In the genomic region with DNA sequence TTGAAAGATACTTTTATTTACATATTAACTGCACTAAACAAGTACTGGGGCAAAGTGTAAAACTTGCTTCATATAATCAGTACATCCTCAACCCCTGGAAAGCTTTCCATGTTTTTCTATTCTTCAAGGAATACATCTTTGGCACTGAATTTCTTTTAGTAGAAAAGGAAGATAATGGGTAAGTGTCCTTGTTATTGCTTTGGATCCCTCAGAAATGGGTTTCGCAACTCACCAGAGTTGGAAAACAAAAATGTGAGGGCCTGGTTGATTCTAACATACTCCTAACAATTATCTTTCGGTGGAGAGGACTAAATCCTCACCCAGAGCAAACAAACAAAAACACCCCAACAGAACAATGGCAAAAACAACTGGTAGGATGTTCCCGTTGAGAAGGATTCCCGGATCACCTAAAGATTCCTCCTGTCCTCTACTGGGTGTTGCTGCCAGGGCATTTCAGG, we compare ENCODE assay signal across 1 cellular context.
TF ChIP-seq lines count a peak whose summit lies in the region.

No MANE protein-coding gene starts in this region.

TF ChIP-seq in HepG2, 621 proteins besides CTCF, POLR2A, EP300 and RAD21 (continued from another document):
- TF ChIP-seq, protein P1, sequence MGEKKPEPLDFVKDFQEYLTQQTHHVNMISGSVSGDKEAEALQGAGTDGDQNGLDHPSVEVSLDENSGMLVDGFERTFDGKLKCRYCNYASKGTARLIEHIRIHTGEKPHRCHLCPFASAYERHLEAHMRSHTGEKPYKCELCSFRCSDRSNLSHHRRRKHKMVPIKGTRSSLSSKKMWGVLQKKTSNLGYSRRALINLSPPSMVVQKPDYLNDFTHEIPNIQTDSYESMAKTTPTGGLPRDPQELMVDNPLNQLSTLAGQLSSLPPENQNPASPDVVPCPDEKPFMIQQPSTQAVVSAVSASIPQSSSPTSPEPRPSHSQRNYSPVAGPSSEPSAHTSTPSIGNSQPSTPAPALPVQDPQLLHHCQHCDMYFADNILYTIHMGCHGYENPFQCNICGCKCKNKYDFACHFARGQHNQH (CRISPR knock-in tag; IDR thresholded peaks at IDR 0.05): 0 out of 2 replicates have a peak, but pooled peaks have one; percentile 25
- peak; percentile 93 for TF ChIP-seq CEBPG (CRISPR knock-in tag; IDR thresholded peaks at IDR 0.05)
- TF ChIP-seq NCOA1 (CRISPR knock-in tag; IDR thresholded peaks at IDR 0.05): 0 out of 2 replicates have a peak, but pooled peaks have one; percentile 21
- TF ChIP-seq GATAD2A (CRISPR knock-in tag; IDR thresholded peaks at IDR 0.05): peak; percentile 77
- TF ChIP-seq ZNF546 (CRISPR knock-in tag; conservative IDR thresholded peaks at IDR 0.05): 0 out of 2 replicates have a peak, but pooled peaks have one; percentile 33
- no peak; the same call in 1 of the 2 replicates for TF ChIP-seq KLF6 (CRISPR knock-in tag; IDR thresholded peaks at IDR 0.05)
- TF ChIP-seq KAT8 (CRISPR knock-in tag; IDR thresholded peaks at IDR 0.05): peak; percentile 48; the same call in 1 of the 2 replicates
- 0 out of 2 replicates have a peak, but pooled peaks have one; percentile 7 for TF ChIP-seq HOXA5 (CRISPR knock-in tag; IDR thresholded peaks at IDR 0.05)
- TF ChIP-seq, protein P2, sequence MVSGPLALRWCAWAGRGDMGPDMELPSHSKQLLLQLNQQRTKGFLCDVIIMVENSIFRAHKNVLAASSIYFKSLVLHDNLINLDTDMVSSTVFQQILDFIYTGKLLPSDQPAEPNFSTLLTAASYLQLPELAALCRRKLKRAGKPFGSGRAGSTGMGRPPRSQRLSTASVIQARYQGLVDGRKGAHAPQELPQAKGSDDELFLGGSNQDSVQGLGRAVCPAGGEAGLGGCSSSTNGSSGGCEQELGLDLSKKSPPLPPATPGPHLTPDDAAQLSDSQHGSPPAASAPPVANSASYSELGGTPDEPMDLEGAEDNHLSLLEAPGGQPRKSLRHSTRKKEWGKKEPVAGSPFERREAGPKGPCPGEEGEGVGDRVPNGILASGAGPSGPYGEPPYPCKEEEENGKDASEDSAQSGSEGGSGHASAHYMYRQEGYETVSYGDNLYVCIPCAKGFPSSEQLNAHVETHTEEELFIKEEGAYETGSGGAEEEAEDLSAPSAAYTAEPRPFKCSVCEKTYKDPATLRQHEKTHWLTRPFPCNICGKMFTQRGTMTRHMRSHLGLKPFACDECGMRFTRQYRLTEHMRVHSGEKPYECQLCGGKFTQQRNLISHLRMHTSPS (CRISPR knock-in tag; IDR thresholded peaks at IDR 0.05; ENCODE audit: low read depth): 0 out of 2 replicates have a peak, but pooled peaks have one; percentile 15
- TF ChIP-seq, protein P3, sequence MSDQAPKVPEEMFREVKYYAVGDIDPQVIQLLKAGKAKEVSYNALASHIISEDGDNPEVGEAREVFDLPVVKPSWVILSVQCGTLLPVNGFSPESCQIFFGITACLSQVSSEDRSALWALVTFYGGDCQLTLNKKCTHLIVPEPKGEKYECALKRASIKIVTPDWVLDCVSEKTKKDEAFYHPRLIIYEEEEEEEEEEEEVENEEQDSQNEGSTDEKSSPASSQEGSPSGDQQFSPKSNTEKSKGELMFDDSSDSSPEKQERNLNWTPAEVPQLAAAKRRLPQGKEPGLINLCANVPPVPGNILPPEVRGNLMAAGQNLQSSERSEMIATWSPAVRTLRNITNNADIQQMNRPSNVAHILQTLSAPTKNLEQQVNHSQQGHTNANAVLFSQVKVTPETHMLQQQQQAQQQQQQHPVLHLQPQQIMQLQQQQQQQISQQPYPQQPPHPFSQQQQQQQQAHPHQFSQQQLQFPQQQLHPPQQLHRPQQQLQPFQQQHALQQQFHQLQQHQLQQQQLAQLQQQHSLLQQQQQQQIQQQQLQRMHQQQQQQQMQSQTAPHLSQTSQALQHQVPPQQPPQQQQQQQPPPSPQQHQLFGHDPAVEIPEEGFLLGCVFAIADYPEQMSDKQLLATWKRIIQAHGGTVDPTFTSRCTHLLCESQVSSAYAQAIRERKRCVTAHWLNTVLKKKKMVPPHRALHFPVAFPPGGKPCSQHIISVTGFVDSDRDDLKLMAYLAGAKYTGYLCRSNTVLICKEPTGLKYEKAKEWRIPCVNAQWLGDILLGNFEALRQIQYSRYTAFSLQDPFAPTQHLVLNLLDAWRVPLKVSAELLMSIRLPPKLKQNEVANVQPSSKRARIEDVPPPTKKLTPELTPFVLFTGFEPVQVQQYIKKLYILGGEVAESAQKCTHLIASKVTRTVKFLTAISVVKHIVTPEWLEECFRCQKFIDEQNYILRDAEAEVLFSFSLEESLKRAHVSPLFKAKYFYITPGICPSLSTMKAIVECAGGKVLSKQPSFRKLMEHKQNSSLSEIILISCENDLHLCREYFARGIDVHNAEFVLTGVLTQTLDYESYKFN (CRISPR knock-in tag; conservative IDR thresholded peaks at IDR 0.05): 0 out of 2 replicates have a peak, but pooled peaks have one; percentile 39
- TF ChIP-seq KAT7 (CRISPR knock-in tag; IDR thresholded peaks at IDR 0.05; ENCODE audit: borderline replicate concordance): 0 out of 2 replicates have a peak, but pooled peaks have one; percentile 65
- TF ChIP-seq HMG20A (CRISPR knock-in tag; IDR thresholded peaks at IDR 0.05; ENCODE audit: borderline replicate concordance): peak; percentile 60; the same call in 1 of the 2 replicates
- TF ChIP-seq NFE2 (CRISPR knock-in tag; IDR thresholded peaks at IDR 0.05): 0 out of 2 replicates have a peak, but pooled peaks have one; percentile 21
- TF ChIP-seq SOX5 (CRISPR knock-in tag; IDR thresholded peaks at IDR 0.05; ENCODE audit: borderline replicate concordance): peak; percentile 89
- TF ChIP-seq, protein P4, sequence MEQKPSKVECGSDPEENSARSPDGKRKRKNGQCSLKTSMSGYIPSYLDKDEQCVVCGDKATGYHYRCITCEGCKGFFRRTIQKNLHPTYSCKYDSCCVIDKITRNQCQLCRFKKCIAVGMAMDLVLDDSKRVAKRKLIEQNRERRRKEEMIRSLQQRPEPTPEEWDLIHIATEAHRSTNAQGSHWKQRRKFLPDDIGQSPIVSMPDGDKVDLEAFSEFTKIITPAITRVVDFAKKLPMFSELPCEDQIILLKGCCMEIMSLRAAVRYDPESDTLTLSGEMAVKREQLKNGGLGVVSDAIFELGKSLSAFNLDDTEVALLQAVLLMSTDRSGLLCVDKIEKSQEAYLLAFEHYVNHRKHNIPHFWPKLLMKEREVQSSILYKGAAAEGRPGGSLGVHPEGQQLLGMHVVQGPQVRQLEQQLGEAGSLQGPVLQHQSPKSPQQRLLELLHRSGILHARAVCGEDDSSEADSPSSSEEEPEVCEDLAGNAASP (CRISPR knock-in tag; IDR thresholded peaks at IDR 0.05; ENCODE audit: borderline replicate concordance): 0 out of 2 replicates have a peak, but pooled peaks have one; percentile 44
- peak; percentile 71; the same call in 1 of the 2 replicates for TF ChIP-seq ZSCAN9 (CRISPR knock-in tag; IDR thresholded peaks at IDR 0.05; ENCODE audit: borderline replicate concordance)
- TF ChIP-seq, protein P5, sequence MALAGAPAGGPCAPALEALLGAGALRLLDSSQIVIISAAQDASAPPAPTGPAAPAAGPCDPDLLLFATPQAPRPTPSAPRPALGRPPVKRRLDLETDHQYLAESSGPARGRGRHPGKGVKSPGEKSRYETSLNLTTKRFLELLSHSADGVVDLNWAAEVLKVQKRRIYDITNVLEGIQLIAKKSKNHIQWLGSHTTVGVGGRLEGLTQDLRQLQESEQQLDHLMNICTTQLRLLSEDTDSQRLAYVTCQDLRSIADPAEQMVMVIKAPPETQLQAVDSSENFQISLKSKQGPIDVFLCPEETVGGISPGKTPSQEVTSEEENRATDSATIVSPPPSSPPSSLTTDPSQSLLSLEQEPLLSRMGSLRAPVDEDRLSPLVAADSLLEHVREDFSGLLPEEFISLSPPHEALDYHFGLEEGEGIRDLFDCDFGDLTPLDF (CRISPR knock-in tag; IDR thresholded peaks at IDR 0.05): no peak
- no peak for TF ChIP-seq SOX6 (IDR thresholded peaks at IDR 0.05)
- peak; percentile 89 for TF ChIP-seq SOX6 (CRISPR knock-in tag; IDR thresholded peaks at IDR 0.05)
- TF ChIP-seq FOXP1 (IDR thresholded peaks at IDR 0.05): no peak
- TF ChIP-seq FOXP1 (CRISPR knock-in tag; IDR thresholded peaks at IDR 0.05): peak; percentile 87
- TF ChIP-seq NFKBIZ (CRISPR knock-in tag; IDR thresholded peaks at IDR 0.05): 0 out of 2 replicates have a peak, but pooled peaks have one; percentile 29
- TF ChIP-seq ZNF30 (CRISPR knock-in tag; IDR thresholded peaks at IDR 0.05): no peak
- TF ChIP-seq GTF2F1 (IDR thresholded peaks at IDR 0.05; ENCODE audit: low read length): no peak
- TF ChIP-seq IKZF4 (CRISPR knock-in tag; IDR thresholded peaks at IDR 0.05; ENCODE audit: borderline replicate concordance, low read depth, not compliant biosample characterization): no peak
- TF ChIP-seq, protein P6, sequence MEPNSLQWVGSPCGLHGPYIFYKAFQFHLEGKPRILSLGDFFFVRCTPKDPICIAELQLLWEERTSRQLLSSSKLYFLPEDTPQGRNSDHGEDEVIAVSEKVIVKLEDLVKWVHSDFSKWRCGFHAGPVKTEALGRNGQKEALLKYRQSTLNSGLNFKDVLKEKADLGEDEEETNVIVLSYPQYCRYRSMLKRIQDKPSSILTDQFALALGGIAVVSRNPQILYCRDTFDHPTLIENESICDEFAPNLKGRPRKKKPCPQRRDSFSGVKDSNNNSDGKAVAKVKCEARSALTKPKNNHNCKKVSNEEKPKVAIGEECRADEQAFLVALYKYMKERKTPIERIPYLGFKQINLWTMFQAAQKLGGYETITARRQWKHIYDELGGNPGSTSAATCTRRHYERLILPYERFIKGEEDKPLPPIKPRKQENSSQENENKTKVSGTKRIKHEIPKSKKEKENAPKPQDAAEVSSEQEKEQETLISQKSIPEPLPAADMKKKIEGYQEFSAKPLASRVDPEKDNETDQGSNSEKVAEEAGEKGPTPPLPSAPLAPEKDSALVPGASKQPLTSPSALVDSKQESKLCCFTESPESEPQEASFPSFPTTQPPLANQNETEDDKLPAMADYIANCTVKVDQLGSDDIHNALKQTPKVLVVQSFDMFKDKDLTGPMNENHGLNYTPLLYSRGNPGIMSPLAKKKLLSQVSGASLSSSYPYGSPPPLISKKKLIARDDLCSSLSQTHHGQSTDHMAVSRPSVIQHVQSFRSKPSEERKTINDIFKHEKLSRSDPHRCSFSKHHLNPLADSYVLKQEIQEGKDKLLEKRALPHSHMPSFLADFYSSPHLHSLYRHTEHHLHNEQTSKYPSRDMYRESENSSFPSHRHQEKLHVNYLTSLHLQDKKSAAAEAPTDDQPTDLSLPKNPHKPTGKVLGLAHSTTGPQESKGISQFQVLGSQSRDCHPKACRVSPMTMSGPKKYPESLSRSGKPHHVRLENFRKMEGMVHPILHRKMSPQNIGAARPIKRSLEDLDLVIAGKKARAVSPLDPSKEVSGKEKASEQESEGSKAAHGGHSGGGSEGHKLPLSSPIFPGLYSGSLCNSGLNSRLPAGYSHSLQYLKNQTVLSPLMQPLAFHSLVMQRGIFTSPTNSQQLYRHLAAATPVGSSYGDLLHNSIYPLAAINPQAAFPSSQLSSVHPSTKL (CRISPR knock-in tag; IDR thresholded peaks at IDR 0.05): peak; percentile 90
- no peak for TF ChIP-seq POLR2AphosphoS5 (IDR thresholded peaks at IDR 0.05; ENCODE audit: low read depth, low read length)
- TF ChIP-seq CEBPB (IDR thresholded peaks at IDR 0.05; ENCODE audit: borderline replicate concordance, low read depth, low read length): peak; percentile 94
- TF ChIP-seq IKZF1 (IDR thresholded peaks at IDR 0.05): no peak
- TF ChIP-seq, protein P7, sequence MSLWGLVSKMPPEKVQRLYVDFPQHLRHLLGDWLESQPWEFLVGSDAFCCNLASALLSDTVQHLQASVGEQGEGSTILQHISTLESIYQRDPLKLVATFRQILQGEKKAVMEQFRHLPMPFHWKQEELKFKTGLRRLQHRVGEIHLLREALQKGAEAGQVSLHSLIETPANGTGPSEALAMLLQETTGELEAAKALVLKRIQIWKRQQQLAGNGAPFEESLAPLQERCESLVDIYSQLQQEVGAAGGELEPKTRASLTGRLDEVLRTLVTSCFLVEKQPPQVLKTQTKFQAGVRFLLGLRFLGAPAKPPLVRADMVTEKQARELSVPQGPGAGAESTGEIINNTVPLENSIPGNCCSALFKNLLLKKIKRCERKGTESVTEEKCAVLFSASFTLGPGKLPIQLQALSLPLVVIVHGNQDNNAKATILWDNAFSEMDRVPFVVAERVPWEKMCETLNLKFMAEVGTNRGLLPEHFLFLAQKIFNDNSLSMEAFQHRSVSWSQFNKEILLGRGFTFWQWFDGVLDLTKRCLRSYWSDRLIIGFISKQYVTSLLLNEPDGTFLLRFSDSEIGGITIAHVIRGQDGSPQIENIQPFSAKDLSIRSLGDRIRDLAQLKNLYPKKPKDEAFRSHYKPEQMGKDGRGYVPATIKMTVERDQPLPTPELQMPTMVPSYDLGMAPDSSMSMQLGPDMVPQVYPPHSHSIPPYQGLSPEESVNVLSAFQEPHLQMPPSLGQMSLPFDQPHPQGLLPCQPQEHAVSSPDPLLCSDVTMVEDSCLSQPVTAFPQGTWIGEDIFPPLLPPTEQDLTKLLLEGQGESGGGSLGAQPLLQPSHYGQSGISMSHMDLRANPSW (CRISPR knock-in tag; IDR thresholded peaks at IDR 0.05; ENCODE audit: borderline replicate concordance): 0 out of 2 replicates have a peak, but pooled peaks have one; percentile 26
